Comparison of ENCODE assay signal across 8 cellular contexts in genomic region chr1:203342192-203342940, GRCh38. TPM values are rescaled to one million over a fixed set of nuclear protein-coding genes. Genes with fewer than 3 reads are reported as not detected.
DNase-seq lines count a peak whose midpoint lies in the region; ATAC-seq, FAIRE-seq and TF ChIP-seq lines count a peak whose summit lies in the region.

No MANE protein-coding gene starts in this region.

- WGBS in SK-N-SH (ENCODE audit: low lambda C conversion rate), result 32% methylated on average over 23 of the region's 23 CpGs

- no peaks in the 10 kb centered on the region for H3K36me3 Mint-ChIP-seq in astrocyte (ENCODE audit: low read depth, unreplicated experiment)

- DNase-seq in ELF-1 (ENCODE audit: low read depth, low spot score) (peak; percentile 82), SK-N-SH (peak; percentile 82), astrocyte (ENCODE audit: low read depth) (peak; percentile 27), GDM1 (lab: John Stamatoyannopoulos, UW) (no peak)
- peak; percentile 51 for DNase-seq in stimulated activated CD4-positive, alpha-beta T cell treated with anti-CD3 and anti-CD28 coated beads, Interleukin-4, amount 100 ng/mL, for 1 hour

- H4K20me1 ChIP-seq in KMS-11 (ENCODE audit: insufficient read depth), result no peaks in the 10 kb centered on the region
- H4K20me1 ChIP-seq in SK-N-SH (ENCODE audit: insufficient read depth), result no peaks in the 10 kb centered on the region
- no peaks in the 10 kb centered on the region for H4K20me1 ChIP-seq in astrocyte (ENCODE audit: insufficient read depth, low read length)

- H3K36me3 ChIP-seq in KMS-11 (ENCODE audit: insufficient read depth) (no peaks in the 10 kb centered on the region), SK-N-SH (replicated peaks in 1 of 2; ENCODE audit: control insufficient read depth in 1 of 2, insufficient read depth in 2 of 2, low read length in 1 of 2) (no peaks in the 10 kb centered on the region), astrocyte (ENCODE audit: insufficient read depth, low read length) (no peaks in the 10 kb centered on the region), iPS-15b (ENCODE audit: control insufficient read depth, insufficient read depth, low read length) (no peaks in the 10 kb centered on the region)

- H3K9ac ChIP-seq in KMS-11, result no peak overlapping the region
- no peak overlapping the region for H3K9ac ChIP-seq in SK-N-SH
- H3K9ac ChIP-seq in astrocyte (ENCODE audit: low read length), result no peak overlapping the region
- no peak overlapping the region for H3K9ac ChIP-seq in iPS-15b (ENCODE audit: low read depth, low read length)

- H3K27me3 ChIP-seq in KMS-11 (ENCODE audit: insufficient read depth, low read depth) (peaks cover 13% of the 10 kb centered on the region; the same call in 1 of the 2 replicates), SK-N-SH (ENCODE audit: insufficient read depth) (peaks cover 35% of the 10 kb centered on the region; the same call in 1 of the 2 replicates), astrocyte (ENCODE audit: insufficient read depth, low read length) (peaks cover 42% of the 10 kb centered on the region), iPS-15b (ENCODE audit: control insufficient read depth, insufficient read depth, low read length) (peaks cover 22% of the 10 kb centered on the region)

- H3K27ac ChIP-seq in KMS-11, result no peak overlapping the region
- H3K27ac ChIP-seq in SK-N-SH (ENCODE audit: low read depth in 2 of 2, low read length in 1 of 2), result no peak overlapping the region
- H3K27ac ChIP-seq in astrocyte (ENCODE audit: low read depth, low read length), result no peak overlapping the region

- no peaks in the 10 kb centered on the region for H3K9me3 ChIP-seq in SK-N-SH
- H3K9me3 ChIP-seq in astrocyte (ENCODE audit: insufficient read depth, low read depth, low read length), result no peaks in the 10 kb centered on the region
- H3K9me3 ChIP-seq in iPS-15b (ENCODE audit: control insufficient read depth, insufficient read depth, low read length), result no peaks in the 10 kb centered on the region

- no peak for TF ChIP-seq EP300 in SK-N-SH (IDR thresholded peaks at IDR 0.05; ENCODE audit: borderline replicate concordance in 1 of 2, low read depth in 1 of 2, low read length in 1 of 2)

- no peak for FAIRE-seq in astrocyte (lab: Jason Lieb, UNC)

- H3K4me2 ChIP-seq in KMS-11, result no peak overlapping the region
- H3K4me2 ChIP-seq in SK-N-SH, result no peak overlapping the region
- no peak overlapping the region for H3K4me2 ChIP-seq in astrocyte (ENCODE audit: low read length)

- no peaks in the 10 kb centered on the region for H3F3A ChIP-seq in SK-N-SH (replicated peaks; ENCODE audit: insufficient read depth)

- H3K4me3 ChIP-seq in KMS-11 (IDR thresholded peaks at IDR 0.05; ENCODE audit: insufficient read depth, low read depth, low read length) (no peak overlapping the region), SK-N-SH (ENCODE audit: low read depth in 2 of 2, low read length in 1 of 2) (no peak overlapping the region), astrocyte (ENCODE audit: insufficient read depth, low read depth, low read length) (no peak overlapping the region), iPS-15b (ENCODE audit: low read depth, low read length) (peak overlapping the region; percentile 36)

- no peak overlapping the region for H3K4me3 Mint-ChIP-seq in astrocyte (ENCODE audit: unreplicated experiment)

- H3K79me2 ChIP-seq in KMS-11 (ENCODE audit: insufficient read depth, low read depth), result no peaks in the 10 kb centered on the region
- no peaks in the 10 kb centered on the region for H3K79me2 ChIP-seq in SK-N-SH (ENCODE audit: insufficient read depth)
- H3K79me2 ChIP-seq in astrocyte (ENCODE audit: insufficient read depth, low read length), result no peaks in the 10 kb centered on the region

- peaks cover 44% of the 10 kb centered on the region for H3K27me3 Mint-ChIP-seq in astrocyte (ENCODE audit: low read depth, unreplicated experiment)

- no peak for ATAC-seq in HG02981 (IDR thresholded peaks at IDR 0.05; ENCODE audit: unreplicated experiment)

- H3K9me3 Mint-ChIP-seq in astrocyte (ENCODE audit: unreplicated experiment), result no peaks in the 10 kb centered on the region

- TF ChIP-seq CTCF in KMS-11 (conservative IDR thresholded peaks at IDR 0.05; ENCODE audit: low read depth, low read length) (peak; percentile 98), SK-N-SH (IDR thresholded peaks at IDR 0.05) (peak; percentile 76), astrocyte (IDR thresholded peaks at IDR 0.05; ENCODE audit: insufficient read depth, low read depth, low read length) (peak; percentile 73)

- CTCF ChIA-PET in SK-N-SH (lab: Yijun Ruan, JAX), result interaction anchor here (0.5 to 27.9 kb wide), 50 partner anchors 8 to 787 kb away, joined by 3 to 817 read pairs (median 4); partner anchors contain the start of genes FMOD, OPTC, PRELP and TMEM183A

- TF ChIP-seq RAD21 in SK-N-SH (IDR thresholded peaks at IDR 0.05; ENCODE audit: low read length), result peak; percentile 68

- no peak overlapping the region for H3K27ac Mint-ChIP-seq in astrocyte (ENCODE audit: unreplicated experiment)

- H3K4me1 Mint-ChIP-seq in astrocyte (ENCODE audit: low read depth, unreplicated experiment), result no peaks in the 10 kb centered on the region

- no peaks in the 10 kb centered on the region for H3K9me2 ChIP-seq in SK-N-SH

- POLR2A ChIA-PET in SK-N-SH (lab: Yijun Ruan, JAX), result interaction anchor here (1.7 kb wide), 1 partner anchor 146 kb away, joined by 5 read pairs; no protein-coding TSS in a partner anchor

- H2AFZ ChIP-seq in KMS-11 (ENCODE audit: low read depth) (peak overlapping the region; percentile 51; the same call in 1 of the 2 replicates), SK-N-SH (ENCODE audit: low read depth) (no peak overlapping the region), astrocyte (ENCODE audit: low read depth, low read length) (peak overlapping the region; percentile 46)

- H3K4me1 ChIP-seq in KMS-11 (ENCODE audit: low read depth, poor library complexity, severe bottlenecking) (peaks cover 21% of the 10 kb centered on the region), SK-N-SH (ENCODE audit: control insufficient read depth in 1 of 2, insufficient read depth in 2 of 2, low read depth in 1 of 2, low read length in 1 of 2) (peaks cover 0 to 11% of the 10 kb centered on the region in 2 experiments; a peak in 2 of 4 replicates), astrocyte (ENCODE audit: insufficient read depth, low read length) (no peaks in the 10 kb centered on the region), iPS-15b (ENCODE audit: control insufficient read depth, insufficient read depth, low read length) (peaks cover 7% of the 10 kb centered on the region)

TF ChIP-seq in SK-N-SH, 30 proteins besides CTCF, POLR2A, EP300 and RAD21:
- TF ChIP-seq FOSL2 (IDR thresholded peaks at IDR 0.05; ENCODE audit: borderline replicate concordance, low read depth) (no peak), USF2 (IDR thresholded peaks at IDR 0.05; ENCODE audit: borderline replicate concordance, low read depth, low read length) (no peak), SMC3 (IDR thresholded peaks at IDR 0.05; ENCODE audit: low read depth, low read length) (peak; percentile 37; the same call in 1 of the 2 replicates), GATA2 (CRISPR knock-in tag; IDR thresholded peaks at IDR 0.05) (no peak), ELF1 (IDR thresholded peaks at IDR 0.05) (no peak), SIN3A (IDR thresholded peaks at IDR 0.05; ENCODE audit: borderline replicate concordance, low read depth, low read length) (no peak), CHD2 (IDR thresholded peaks at IDR 0.05; ENCODE audit: low read length, partially characterized antibody) (peak; percentile 32), TCF12 (IDR thresholded peaks at IDR 0.05) (no peak)

RNA-seq across cellular contexts. Expression of gene FMOD, which starts 8.6 kb away (rescaled TPM):
- not detected in 2 replicates for polyA plus RNA-seq in SK-N-SH (2012; rRNA removed)
- polyA plus RNA-seq in SK-N-SH (2012; cell fraction: cytosol; rRNA removed), result not detected in 2 replicates
- polyA plus RNA-seq in SK-N-SH (2012; cell fraction: nucleus; rRNA removed), result 0.02 TPM in 1 of 2 replicates, not detected in the other
- not detected in 2 replicates for total RNA-seq in astrocyte

RNA-seq across cellular contexts. Expression of gene BTG2, which starts 37.0 kb away (rescaled TPM):
- polyA plus RNA-seq in SK-N-SH (2012; rRNA removed), result 26.2 and 33.5 TPM in 2 replicates
- 19.1 and 24.9 TPM in 2 replicates for polyA plus RNA-seq in SK-N-SH (2012; cell fraction: cytosol; rRNA removed)
- polyA plus RNA-seq in SK-N-SH (2012; cell fraction: nucleus; rRNA removed), result 13.7 and 24.3 TPM in 2 replicates
- total RNA-seq in astrocyte, result 46.4 and 58.3 TPM in 2 replicates
